Comparison of ENCODE assay signal across 14 cellular contexts in genomic region chr16:84843149-84844048, GRCh38. TPM values are rescaled to one million over a fixed set of nuclear protein-coding genes. Genes with fewer than 3 reads are reported as not detected.
DNase-seq lines count a peak whose midpoint lies in the region; ATAC-seq, FAIRE-seq and TF ChIP-seq lines count a peak whose summit lies in the region.
"Had no signal": no experiment of that assay in that cellular context is flagged by ENCODE, and none has a peak within 500 bp of the region (broad histone marks: within the 10 kb centered on the region; RNA-seq: fewer than 3 reads in every experiment).

No MANE protein-coding gene starts in this region.

- ATAC-seq in heart left ventricle = no peak
- no peak for ATAC-seq in left ventricle myocardium superior
- ATAC-seq: activated naive CD4-positive, alpha-beta T cell treated with anti-CD3 and anti-CD28 coated beads, Interleukin-2, amount 50 U/mL, for 72 hours; Panc1 had no signal

- H3K27me3 ChIP-seq in heart left ventricle (peaks cover 0 to 13% (median 3%) of the 10 kb centered on the region in 9 donors), mucosa of stomach (ENCODE audit: control insufficient read depth, insufficient read depth, low read length) (no peaks in the 10 kb centered on the region)

- no peak for FAIRE-seq in D721Med (lab: Jason Lieb, UNC)
- FAIRE-seq: GM12891 had no signal

- WGBS in heart left ventricle, 4 donors = 66 to 77% (median 72%) methylated on average over 12 to 13 of the region's 13 CpGs

- peak overlapping the region; percentile 73 for H3K27ac Mint-ChIP-seq in chondrocyte (ENCODE audit: unreplicated experiment)
- peak overlapping the region; percentile 73 for H3K27ac Mint-ChIP-seq in type B pancreatic cell

- intact Hi-C loops in heart left ventricle (cut with DNase I) = no loop called here
- intact Hi-C loops in left ventricle myocardium superior (cut with micrococcal nuclease) = no loop called here

- no peaks in the 10 kb centered on the region for H3K27me3 Mint-ChIP-seq in chondrocyte (ENCODE audit: low read depth)
- no peaks in the 10 kb centered on the region for H3K27me3 Mint-ChIP-seq in type B pancreatic cell

- DNase-seq in heart left ventricle (no peak), left ventricle myocardium superior (no peak), chondrocyte (ENCODE audit: low spot score) (no peak), type B pancreatic cell (ENCODE audit: extremely low spot score, unreplicated experiment) (no peak), NCI-H82 (lab: John Stamatoyannopoulos, UW) (no peak), D721Med (ENCODE audit: insufficient read length, low spot score) (no peak), NCI-H2171 (lab: John Stamatoyannopoulos, UW) (no peak)
- DNase-seq: spleen, WERI-Rb-1 had no signal

- peaks cover 64% of the 10 kb centered on the region for H3K4me1 Mint-ChIP-seq in chondrocyte (ENCODE audit: low read depth)
- H3K4me1 Mint-ChIP-seq in type B pancreatic cell (ENCODE audit: unreplicated experiment) = peaks cover 31% of the 10 kb centered on the region
- H3K4me1 Mint-ChIP-seq: central memory CD8-positive, alpha-beta T cell had no signal

- H3K9ac ChIP-seq in mucosa of stomach (ENCODE audit: low read length) = peak overlapping the region; percentile 59

- no peak for TF ChIP-seq POLR2A in heart left ventricle (IDR thresholded peaks at IDR 0.05)

- H3K9me3 Mint-ChIP-seq in chondrocyte (ENCODE audit: low read depth) (no peaks in the 10 kb centered on the region), type B pancreatic cell (no peaks in the 10 kb centered on the region)
- H3K9me3 Mint-ChIP-seq: activated naive CD4-positive, alpha-beta T cell treated with anti-CD3 and anti-CD28 coated beads, Interleukin-2, amount 50 U/mL, for 72 hours; central memory CD8-positive, alpha-beta T cell had no signal

- peak overlapping the region in 8 of 12 donors; percentile 6 to 78 (median 58) for H3K27ac ChIP-seq in heart left ventricle
- H3K27ac ChIP-seq: WERI-Rb-1 had no signal

- TF ChIP-seq CTCF in heart left ventricle (IDR thresholded peaks at IDR 0.05) = no peak
- no peak for TF ChIP-seq CTCF in chondrocyte (IDR thresholded peaks at IDR 0.05)
- TF ChIP-seq CTCF in type B pancreatic cell (conservative IDR thresholded peaks at IDR 0.05) = no peak
- TF ChIP-seq CTCF in D721Med (IDR thresholded peaks at IDR 0.05; ENCODE audit: insufficient read depth, missing control alignments) = no peak

- H3K36me3 ChIP-seq in heart left ventricle (peaks cover 0 to 37% (median 7%) of the 10 kb centered on the region in 9 donors), mucosa of stomach (ENCODE audit: control insufficient read depth, insufficient read depth, low read length) (no peaks in the 10 kb centered on the region)
- H3K36me3 ChIP-seq: WERI-Rb-1 had no signal

- H3K4me3 ChIP-seq in heart left ventricle (no peak overlapping the region), mucosa of stomach (ENCODE audit: low read length) (no peak overlapping the region)
- H3K4me3 ChIP-seq: spleen had no signal

- H3K4me3 Mint-ChIP-seq in chondrocyte (ENCODE audit: unreplicated experiment) = no peak overlapping the region
- peak overlapping the region; percentile 70 for H3K4me3 Mint-ChIP-seq in type B pancreatic cell
- H3K4me3 Mint-ChIP-seq: central memory CD8-positive, alpha-beta T cell had no signal

- H3K36me3 Mint-ChIP-seq in chondrocyte (ENCODE audit: low read depth) = no peaks in the 10 kb centered on the region
- peaks cover 4% of the 10 kb centered on the region for H3K36me3 Mint-ChIP-seq in type B pancreatic cell
- H3K36me3 Mint-ChIP-seq: activated naive CD4-positive, alpha-beta T cell treated with anti-CD3 and anti-CD28 coated beads, Interleukin-2, amount 50 U/mL, for 72 hours had no signal

- H3K4me1 ChIP-seq in heart left ventricle (peaks cover 0 to 19% (median 0%) of the 10 kb centered on the region in 12 donors), mucosa of stomach (ENCODE audit: control insufficient read depth, insufficient read depth, low read length) (peaks cover 25% of the 10 kb centered on the region)

- H3K9me3 ChIP-seq in heart left ventricle (no peaks in the 10 kb centered on the region), mucosa of stomach (ENCODE audit: control insufficient read depth, low read length) (no peaks in the 10 kb centered on the region)
- H3K9me3 ChIP-seq: spleen had no signal

RNA-seq across cellular contexts. Expression of gene CRISPLD2, which starts 23.6 kb away (rescaled TPM):
- 100 to 1,000 TPM in 1 of 9 donors, 10 to 100 TPM in 7, 1 to 10 TPM in 1; 8.0 to 153 (median 12.9) TPM for total RNA-seq in heart left ventricle
- polyA plus RNA-seq in heart left ventricle = 10 to 100 TPM in 1 of 2 donors, 1 to 10 TPM in 1; 8.0 to 16.2 TPM
- 29.1 TPM for total RNA-seq in left ventricle myocardium superior
- total RNA-seq in chondrocyte = 1.7 to 12.1 TPM (median 11.7 TPM) in 3 replicates
- total RNA-seq in type B pancreatic cell (ENCODE audit: low replicate concordance) = 17.8 and 57.2 TPM in 2 replicates
